In genomic region chr3:34868935-34869334, GRCh38 we compare ENCODE assay signal across 32 cellular contexts.
"Had no signal": no experiment of that assay in that cellular context is flagged by ENCODE, and none has a peak within 500 bp of the region (broad histone marks: within the 10 kb centered on the region; RNA-seq: fewer than 3 reads in every experiment).

No MANE protein-coding gene starts in this region.

- DNase-seq: activated B cell treated with CpG ODN at 0.5 μM for 24 hours; activated CD4-positive, alpha-beta memory T cell treated with anti-CD3 and anti-CD28 coated beads for 36 hours; activated CD4-positive, alpha-beta memory T cell treated with anti-CD3 and anti-CD28 coated beads, Interleukin-2, amount 10 ng/mL, durations not matched to agents 7 days and 5 days; activated CD4-positive, alpha-beta T cell treated with anti-CD3 and anti-CD28 coated beads for 1 hour; activated CD4-positive, alpha-beta T cell treated with anti-CD3 and anti-CD28 coated beads for 36 hours; activated CD4-positive, alpha-beta T cell treated with anti-CD3 and anti-CD28 coated beads for 4 hours; activated CD4-positive, alpha-beta T cell treated with anti-CD3 and anti-CD28 coated beads for 48 hours; activated CD4-positive, alpha-beta T cell treated with anti-CD3 and anti-CD28 coated beads, Interleukin-2, amount 10 ng/mL, durations not matched to agents 24 days and 14 days; activated CD4-positive, alpha-beta T cell treated with anti-CD3 and anti-CD28 coated beads, Interleukin-2, amount 10 ng/mL, durations not matched to agents 7 days and 5 days; activated CD4-positive, alpha-beta T cell treated with anti-CD3 and anti-CD28 coated beads, Interleukin-2, amount 50 U/mL, for 1 hour; activated CD4-positive, alpha-beta T cell treated with anti-CD3 and anti-CD28 coated beads, Interleukin-2, amount 50 U/mL, for 4 hours; activated CD4-positive, alpha-beta T cell treated with anti-CD3 and anti-CD28 coated beads, Interleukin-2, amount 50 U/mL, for 48 hours; activated CD4-positive, CD25-positive, alpha-beta regulatory T cell; activated CD4-positive, CD25-positive, alpha-beta regulatory T cell treated with anti-CD3 and anti-CD28 coated beads, Interleukin-2, amount 50 U/mL, for 72 hours; activated CD8-positive, alpha-beta memory T cell treated with anti-CD3 and anti-CD28 coated beads for 24 hours; activated CD8-positive, alpha-beta memory T cell treated with anti-CD3 and anti-CD28 coated beads, Interleukin-2, amount 10 ng/mL, durations not matched to agents 7 days and 5 days; activated CD8-positive, alpha-beta memory T cell treated with anti-CD3 and anti-CD28 coated beads, Interleukin-2, amount 50 U/mL, for 4 hours; activated CD8-positive, alpha-beta memory T cell treated with anti-CD3 and anti-CD28 coated beads, Interleukin-2, amount 50 U/mL, for 48 hours; activated CD8-positive, alpha-beta T cell treated with anti-CD3 and anti-CD28 coated beads for 36 hours; activated CD8-positive, alpha-beta T cell treated with anti-CD3 and anti-CD28 coated beads, Interleukin-2, amount 10 ng/mL, durations not matched to agents 7 days and 5 days; activated T-cell treated with anti-CD3 and anti-CD28 coated beads for 4 hours; activated T-cell treated with anti-CD3 and anti-CD28 coated beads, Interleukin-2, amount 50 U/mL, for 1 hour; T-helper 1 cell; T-helper 17 cell; T-helper 2 cell; T-helper 9 cell; T1000; WERI-Rb-1 had no signal

- FAIRE-seq: TTC549 had no signal

- H3K36me3 ChIP-seq: WERI-Rb-1 had no signal

- H3K27ac ChIP-seq: VCaP, WERI-Rb-1 had no signal

- ATAC-seq: activated CD4-positive, alpha-beta T cell treated with anti-CD3 and anti-CD28 coated beads for 36 hours; activated CD4-positive, CD25-positive, alpha-beta regulatory T cell treated with anti-CD3 and anti-CD28 coated beads, Interleukin-2, amount 50 U/mL, for 24 hours; activated CD8-positive, alpha-beta memory T cell treated with anti-CD3 and anti-CD28 coated beads, Interleukin-2, amount 10 ng/mL, durations not matched to agents 7 days and 5 days; activated CD8-positive, alpha-beta T cell treated with anti-CD3 and anti-CD28 coated beads for 36 hours; activated CD8-positive, alpha-beta T cell treated with anti-CD3 and anti-CD28 coated beads, Interleukin-2, amount 10 ng/mL, durations not matched to agents 7 days and 5 days; T-helper 17 cell; WTC11 had no signal
